Comparison of ENCODE assay signal across 21 cellular contexts in genomic region chr2:105256431-105257047, GRCh38. TPM values are rescaled to one million over a fixed set of nuclear protein-coding genes. Genes with fewer than 3 reads are reported as not detected.
"Had no signal": no experiment of that assay in that cellular context is flagged by ENCODE, and none has a peak within 500 bp of the region (broad histone marks: within the 10 kb centered on the region; RNA-seq: fewer than 3 reads in every experiment).

No MANE protein-coding gene starts in this region.

- ATAC-seq: left colon; natural killer cell treated with Interleukin-12 subunit alpha and Interleukin-12 subunit beta and Interleukin-15 and Interleukin-18, amount 100 ng/mL, for 72 hours; right lobe of liver had no signal

- H3K27ac ChIP-seq: breast epithelium, prostate gland, right lobe of liver had no signal

- H3K27me3 Mint-ChIP-seq: activated CD4-positive, alpha-beta T cell treated with anti-CD3 and anti-CD28 coated beads, Interleukin-2, amount 10 ng/mL, durations not matched to agents 7 days and 5 days; activated naive CD4-positive, alpha-beta T cell treated with anti-CD3 and anti-CD28 coated beads, Interleukin-2, amount 50 U/mL, for 24 hours; stimulated activated naive CD8-positive, alpha-beta T cell treated with anti-CD3 and anti-CD28 coated beads, Interleukin-15, Interleukin-2, amounts not matched to agents 100 ng/mL and 50 ng/mL, for 24 hours had no signal

- H3K4me3 Mint-ChIP-seq: activated CD4-positive, alpha-beta T cell treated with anti-CD3 and anti-CD28 coated beads, Interleukin-2, amount 10 ng/mL, durations not matched to agents 7 days and 5 days; activated naive CD4-positive, alpha-beta T cell treated with anti-CD3 and anti-CD28 coated beads, Interleukin-2, amount 50 U/mL, for 24 hours; natural killer cell treated with Interleukin-12 subunit alpha and Interleukin-12 subunit beta and Interleukin-15 and Interleukin-18, amount 100 ng/mL, for 72 hours; stimulated activated naive CD8-positive, alpha-beta T cell treated with anti-CD3 and anti-CD28 coated beads, Interleukin-15, Interleukin-2, amounts not matched to agents 100 ng/mL and 50 ng/mL, for 24 hours had no signal

- H3K4me3 ChIP-seq: breast epithelium, lung, prostate gland, right lobe of liver had no signal

- H3K4me1 ChIP-seq: breast epithelium, prostate gland, right lobe of liver had no signal

- H3K4me1 Mint-ChIP-seq: activated CD4-positive, alpha-beta T cell treated with anti-CD3 and anti-CD28 coated beads, Interleukin-2, amount 10 ng/mL, durations not matched to agents 7 days and 5 days; activated naive CD4-positive, alpha-beta T cell treated with anti-CD3 and anti-CD28 coated beads, Interleukin-2, amount 50 U/mL, for 24 hours had no signal

- H3K27ac Mint-ChIP-seq: activated CD4-positive, alpha-beta T cell treated with anti-CD3 and anti-CD28 coated beads, Interleukin-2, amount 10 ng/mL, durations not matched to agents 7 days and 5 days; activated naive CD4-positive, alpha-beta T cell treated with anti-CD3 and anti-CD28 coated beads, Interleukin-2, amount 50 U/mL, for 24 hours; stimulated activated naive CD8-positive, alpha-beta T cell treated with anti-CD3 and anti-CD28 coated beads, Interleukin-15, Interleukin-2, amounts not matched to agents 100 ng/mL and 50 ng/mL, for 24 hours had no signal

- FAIRE-seq: endothelial cell of umbilical vein had no signal

- H3K27me3 ChIP-seq: breast epithelium, right lobe of liver had no signal

- H3K36me3 Mint-ChIP-seq: activated naive CD4-positive, alpha-beta T cell treated with anti-CD3 and anti-CD28 coated beads, Interleukin-2, amount 50 U/mL, for 24 hours; natural killer cell treated with Interleukin-12 subunit alpha and Interleukin-12 subunit beta and Interleukin-15 and Interleukin-18, amount 100 ng/mL, for 72 hours had no signal

- H3K9me3 Mint-ChIP-seq: activated CD4-positive, alpha-beta T cell treated with anti-CD3 and anti-CD28 coated beads, Interleukin-2, amount 10 ng/mL, durations not matched to agents 7 days and 5 days; activated naive CD4-positive, alpha-beta T cell treated with anti-CD3 and anti-CD28 coated beads, Interleukin-2, amount 50 U/mL, for 24 hours; natural killer cell treated with Interleukin-12 subunit alpha and Interleukin-12 subunit beta and Interleukin-15 and Interleukin-18, amount 100 ng/mL, for 72 hours; stimulated activated naive CD8-positive, alpha-beta T cell treated with anti-CD3 and anti-CD28 coated beads, Interleukin-15, Interleukin-2, amounts not matched to agents 100 ng/mL and 50 ng/mL, for 24 hours had no signal

- H3K9me3 ChIP-seq: breast epithelium, prostate gland, right lobe of liver, SK-N-SH had no signal

- H3K9ac ChIP-seq: SK-N-SH had no signal

- H3K36me3 ChIP-seq: breast epithelium, prostate gland, right lobe of liver had no signal

- DNase-seq: activated CD4-positive, alpha-beta T cell treated with anti-CD3 and anti-CD28 coated beads, Interleukin-2, amount 10 ng/mL, durations not matched to agents 7 days and 5 days; activated effector memory CD4-positive, alpha-beta T cell treated with Interleukin-2 at 50 U/mL for 16 hours; activated T-cell treated with anti-CD3 and anti-CD28 coated beads for 4 hours; hypothalamus; left colon; nucleus accumbens; right lobe of liver; SK-N-SH; stimulated activated CD4-positive, alpha-beta T cell treated with anti-CD3 and anti-CD28 coated beads, Interleukin-2, amount 100 ng/mL, for 48 hours; stimulated activated CD8-positive, alpha-beta memory T cell treated with anti-CD3 and anti-CD28 coated beads, Interleukin-4, amount 100 ng/mL, for 48 hours; T-helper 1 cell had no signal

- H3K4me2 ChIP-seq: SK-N-SH had no signal

RNA-seq across cellular contexts. Expression of gene GPR45, which starts 15.0 kb away (rescaled TPM):
- total RNA-seq: activated CD4-positive, alpha-beta T cell treated with anti-CD3 and anti-CD28 coated beads, Interleukin-2, amount 10 ng/mL, durations not matched to agents 7 days and 5 days; activated CD8-positive, alpha-beta memory T cell treated with anti-CD3 and anti-CD28 coated beads for 36 hours; breast epithelium; endothelial cell of umbilical vein; left colon; lung; mucosa of gallbladder; natural killer cell treated with Interleukin-12 subunit alpha and Interleukin-12 subunit beta and Interleukin-15 and Interleukin-18, amount 100 ng/mL, for 72 hours; prostate gland; right lobe of liver; ureter had no signal
- polyA plus RNA-seq: endothelial cell of umbilical vein, lung, SK-N-SH had no signal
